8 cellular contexts compared by ENCODE assay signal in the genomic region with DNA sequence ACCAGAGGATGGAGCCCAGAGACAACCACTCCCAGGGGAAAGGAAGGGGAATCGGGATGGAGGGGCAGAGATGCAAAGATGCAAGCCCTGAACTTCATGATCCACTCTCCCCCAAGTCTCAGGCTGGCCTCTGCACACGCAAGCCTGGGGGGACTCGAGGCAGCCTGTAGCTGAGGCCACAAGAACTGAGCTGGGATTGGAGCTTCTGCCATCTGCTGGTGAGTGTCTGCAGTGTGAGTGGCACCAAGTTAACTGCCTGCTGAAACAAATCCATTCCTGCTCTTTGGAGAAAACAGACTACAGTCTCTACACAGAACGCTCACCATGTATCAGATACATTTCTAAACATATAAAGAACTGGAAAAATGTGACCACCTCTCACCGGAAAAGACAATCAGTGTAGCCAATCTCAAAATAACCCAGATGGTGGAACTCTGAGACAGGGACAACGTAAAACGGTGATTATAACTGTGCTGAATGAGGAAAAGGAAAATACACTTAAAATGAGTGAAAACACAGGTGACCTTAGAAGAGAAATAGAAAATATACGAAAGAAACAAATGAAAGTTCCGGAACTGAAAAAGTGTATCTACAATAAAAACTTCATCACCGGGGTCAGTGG.
DNase-seq lines count a peak whose midpoint lies in the region; ATAC-seq, FAIRE-seq and TF ChIP-seq lines count a peak whose summit lies in the region.

No MANE protein-coding gene starts in this region.

- TF ChIP-seq CTCF in GM12878 (IDR thresholded peaks at IDR 0.05 in 2 of 3, conservative IDR thresholded peaks at IDR 0.05 in 1 of 3; ENCODE audit: control insufficient read depth in 2 of 3, extremely low read depth in 1 of 3, insufficient read depth in 1 of 3, low read depth in 3 of 3, low read length in 3 of 3), result peak; percentile 71 to 76 (median 71)

- no peaks in the 10 kb centered on the region for H3K79me2 ChIP-seq in GM12878 (ENCODE audit: control insufficient read depth, insufficient read depth, low read length)

- peaks cover 7 to 19% of the 10 kb centered on the region in 2 experiments; a peak in 3 of 4 replicates for H3K36me3 ChIP-seq in GM12878 (ENCODE audit: control insufficient read depth in 2 of 2, insufficient read depth in 2 of 2, low read length in 1 of 2)

- ATAC-seq in SK-N-SH treated with all-trans-retinoic acid at 6 μM for 48 hours (peak; percentile 90), GM12878 (peak; percentile 80), HG02759 (IDR thresholded peaks at IDR 0.05; ENCODE audit: unreplicated experiment) (no peak), HG02642 (IDR thresholded peaks at IDR 0.05; ENCODE audit: poor library complexity, unreplicated experiment) (no peak)

- intact Hi-C loops in GM12878 (cut with micrococcal nuclease; ENCODE audit: unreplicated experiment), result no loop called here

- no peak overlapping the region for H3K4me3 ChIP-seq in GM12878

- no peak overlapping the region for H3K4me2 ChIP-seq in GM12878 (ENCODE audit: control insufficient read depth, insufficient read depth)

- no peak overlapping the region for H3K9ac ChIP-seq in GM12878 (ENCODE audit: control insufficient read depth, insufficient read depth, low read length)

- H2AFZ ChIP-seq in GM12878 (ENCODE audit: control insufficient read depth, low read depth, low read length), result no peak overlapping the region

- H3K9me3 ChIP-seq in GM12878 (replicated peaks; ENCODE audit: control insufficient read depth, insufficient read depth, low read length), result peaks cover 2% of the 10 kb centered on the region; the same call in 2 of the 3 replicates

- TF ChIP-seq RAD21 in GM12878 (IDR thresholded peaks at IDR 0.05; ENCODE audit: insufficient read depth, low read depth, low read length), result peak; percentile 68

- peaks cover 23% of the 10 kb centered on the region for H3K4me1 ChIP-seq in GM12878 (ENCODE audit: control insufficient read depth, insufficient read depth, low read length)

- CTCF ChIA-PET in GM12878 (lab: Yijun Ruan, JAX), result interaction anchor here (0.6 to 4.7 kb wide), 22 partner anchors 8 to 361 kb away, joined by 3 to 93 read pairs (median 4); no protein-coding TSS in a partner anchor

- DNase-seq in DMS 273 treated with DMSO at 0.1 percent for 48 hours (lab: John Stamatoyannopoulos, UW) (peak; percentile 6), HUDEP-2 (lab: John Stamatoyannopoulos, UW; ENCODE audit: unreplicated experiment in 76 of 76) (peak in 42 of 76 experiments; percentile 16 to 69 (median 35)), GM12878 (ENCODE audit: low read depth, low spot score) (no peak), iPS DF 4.7 (ENCODE audit: extremely low read depth, low spot score) (peak; percentile 28)
- DNase-seq in stimulated activated CD8-positive, alpha-beta memory T cell treated with anti-CD3 and anti-CD28 coated beads, Interleukin-12 subunit alpha, Interleukin-12 subunit beta, amount 100 ng/mL, for 1 hour (ENCODE audit: low read depth), result peak; percentile 30

- no peaks in the 10 kb centered on the region for H4K20me1 ChIP-seq in GM12878 (ENCODE audit: control insufficient read depth, insufficient read depth)

- WGBS in GM12878 (ENCODE audit: insufficient coverage, insufficient replicate concordance, low lambda C conversion rate, missing lambda C conversion rate), result 64% methylated on average over 10 of the region's 10 CpGs

- H3K27ac ChIP-seq in GM12878 (ENCODE audit: control insufficient read depth, insufficient read depth), result no peak overlapping the region

- in situ Hi-C loops in GM12878 (cut with MboI), result loop anchor here (5.0 to 25.0 kb wide), 2 partner anchors 139 to 749 kb away; a partner anchor contains a TSS

- TF ChIP-seq POLR2A in GM12878 (IDR thresholded peaks at IDR 0.05; ENCODE audit: low read depth, low read length), result no peak

- SMC1A ChIA-PET in GM12878 (lab: Charles Lee; ENCODE audit: uncharacterized antibody, unreplicated experiment), result interaction anchor here (0.9 to 2.1 kb wide), 8 partner anchors 15 to 345 kb away, joined by 3 to 25 read pairs (median 5); no protein-coding TSS in a partner anchor

- FAIRE-seq in GM12878 (lab: Jason Lieb, UNC), result peak; percentile 75

- RAD21 ChIA-PET in GM12878 (lab: Charles Lee; ENCODE audit: unreplicated experiment), result interaction anchor here (0.7 to 4.7 kb wide), 4 partner anchors 48 to 140 kb away, joined by 4 to 46 read pairs (median 4); no protein-coding TSS in a partner anchor

- no peaks in the 10 kb centered on the region for H3K27me3 ChIP-seq in GM12878 (replicated peaks in 1 of 2; ENCODE audit: control insufficient read depth in 2 of 2, insufficient read depth in 2 of 2, low read length in 1 of 2)

- BruUV-seq in GM12878 (replicated peaks; lab: Mats Ljungman, UMichigan), result no TSS peak

- TF ChIP-seq EP300 in GM12878 (IDR thresholded peaks at IDR 0.05; ENCODE audit: borderline replicate concordance in 1 of 2, control insufficient read depth in 1 of 2, low read depth in 2 of 2, low read length in 2 of 2), result no peak

- POLR2A ChIA-PET in GM12878 (lab: Charles Lee), result interaction anchor here (0.5 kb wide), 1 partner anchor 139 kb away, joined by 3 read pairs; no protein-coding TSS in a partner anchor

TF ChIP-seq in SK-N-SH treated with all-trans-retinoic acid at 6 μM for 48 hours, 23 proteins besides CTCF, POLR2A, EP300 and RAD21:
- no peak for TF ChIP-seq BACH2 (CRISPR knock-in tag; IDR thresholded peaks at IDR 0.05; ENCODE audit: borderline replicate concordance)
- TF ChIP-seq CSDC2 (CRISPR knock-in tag; IDR thresholded peaks at IDR 0.05), result no peak
- TF ChIP-seq, protein P1, sequence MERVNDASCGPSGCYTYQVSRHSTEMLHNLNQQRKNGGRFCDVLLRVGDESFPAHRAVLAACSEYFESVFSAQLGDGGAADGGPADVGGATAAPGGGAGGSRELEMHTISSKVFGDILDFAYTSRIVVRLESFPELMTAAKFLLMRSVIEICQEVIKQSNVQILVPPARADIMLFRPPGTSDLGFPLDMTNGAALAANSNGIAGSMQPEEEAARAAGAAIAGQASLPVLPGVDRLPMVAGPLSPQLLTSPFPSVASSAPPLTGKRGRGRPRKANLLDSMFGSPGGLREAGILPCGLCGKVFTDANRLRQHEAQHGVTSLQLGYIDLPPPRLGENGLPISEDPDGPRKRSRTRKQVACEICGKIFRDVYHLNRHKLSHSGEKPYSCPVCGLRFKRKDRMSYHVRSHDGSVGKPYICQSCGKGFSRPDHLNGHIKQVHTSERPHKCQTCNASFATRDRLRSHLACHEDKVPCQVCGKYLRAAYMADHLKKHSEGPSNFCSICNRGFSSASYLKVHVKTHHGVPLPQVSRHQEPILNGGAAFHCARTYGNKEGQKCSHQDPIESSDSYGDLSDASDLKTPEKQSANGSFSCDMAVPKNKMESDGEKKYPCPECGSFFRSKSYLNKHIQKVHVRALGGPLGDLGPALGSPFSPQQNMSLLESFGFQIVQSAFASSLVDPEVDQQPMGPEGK (CRISPR knock-in tag; IDR thresholded peaks at IDR 0.05; ENCODE audit: borderline replicate concordance), result no peak
TF ChIP-seq in SK-N-SH treated with all-trans-retinoic acid at 6 μM for 48 hours: peak in this region for 0.

TF ChIP-seq in GM12878, 131 proteins besides CTCF, POLR2A, EP300 and RAD21 (continues in another document):
- TF ChIP-seq, protein P2, sequence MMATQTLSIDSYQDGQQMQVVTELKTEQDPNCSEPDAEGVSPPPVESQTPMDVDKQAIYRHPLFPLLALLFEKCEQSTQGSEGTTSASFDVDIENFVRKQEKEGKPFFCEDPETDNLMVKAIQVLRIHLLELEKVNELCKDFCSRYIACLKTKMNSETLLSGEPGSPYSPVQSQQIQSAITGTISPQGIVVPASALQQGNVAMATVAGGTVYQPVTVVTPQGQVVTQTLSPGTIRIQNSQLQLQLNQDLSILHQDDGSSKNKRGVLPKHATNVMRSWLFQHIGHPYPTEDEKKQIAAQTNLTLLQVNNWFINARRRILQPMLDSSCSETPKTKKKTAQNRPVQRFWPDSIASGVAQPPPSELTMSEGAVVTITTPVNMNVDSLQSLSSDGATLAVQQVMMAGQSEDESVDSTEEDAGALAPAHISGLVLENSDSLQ (IDR thresholded peaks at IDR 0.05), result peak; percentile 54; the same call in 1 of the 2 replicates
- TF ChIP-seq CEBPB (IDR thresholded peaks at IDR 0.05; ENCODE audit: borderline replicate concordance in 1 of 2, low read depth in 2 of 2, low read length in 2 of 2), result no peak
- TF ChIP-seq, protein P3, sequence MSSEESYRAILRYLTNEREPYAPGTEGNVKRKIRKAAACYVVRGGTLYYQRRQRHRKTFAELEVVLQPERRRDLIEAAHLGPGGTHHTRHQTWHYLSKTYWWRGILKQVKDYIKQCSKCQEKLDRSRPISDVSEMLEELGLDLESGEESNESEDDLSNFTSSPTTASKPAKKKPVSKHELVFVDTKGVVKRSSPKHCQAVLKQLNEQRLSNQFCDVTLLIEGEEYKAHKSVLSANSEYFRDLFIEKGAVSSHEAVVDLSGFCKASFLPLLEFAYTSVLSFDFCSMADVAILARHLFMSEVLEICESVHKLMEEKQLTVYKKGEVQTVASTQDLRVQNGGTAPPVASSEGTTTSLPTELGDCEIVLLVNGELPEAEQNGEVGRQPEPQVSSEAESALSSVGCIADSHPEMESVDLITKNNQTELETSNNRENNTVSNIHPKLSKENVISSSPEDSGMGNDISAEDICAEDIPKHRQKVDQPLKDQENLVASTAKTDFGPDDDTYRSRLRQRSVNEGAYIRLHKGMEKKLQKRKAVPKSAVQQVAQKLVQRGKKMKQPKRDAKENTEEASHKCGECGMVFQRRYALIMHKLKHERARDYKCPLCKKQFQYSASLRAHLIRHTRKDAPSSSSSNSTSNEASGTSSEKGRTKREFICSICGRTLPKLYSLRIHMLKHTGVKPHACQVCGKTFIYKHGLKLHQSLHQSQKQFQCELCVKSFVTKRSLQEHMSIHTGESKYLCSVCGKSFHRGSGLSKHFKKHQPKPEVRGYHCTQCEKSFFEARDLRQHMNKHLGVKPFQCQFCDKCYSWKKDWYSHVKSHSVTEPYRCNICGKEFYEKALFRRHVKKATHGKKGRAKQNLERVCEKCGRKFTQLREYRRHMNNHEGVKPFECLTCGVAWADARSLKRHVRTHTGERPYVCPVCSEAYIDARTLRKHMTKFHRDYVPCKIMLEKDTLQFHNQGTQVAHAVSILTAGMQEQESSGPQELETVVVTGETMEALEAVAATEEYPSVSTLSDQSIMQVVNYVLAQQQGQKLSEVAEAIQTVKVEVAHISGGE (CRISPR knock-in tag; IDR thresholded peaks at IDR 0.05), result no peak
- peak; percentile 88 for TF ChIP-seq SMC3 (IDR thresholded peaks at IDR 0.05; ENCODE audit: borderline replicate concordance, low read length)
- 0 out of 2 replicates have a peak, but pooled peaks have one; percentile 22 for TF ChIP-seq RUNX3 (IDR thresholded peaks at IDR 0.05; ENCODE audit: low read length)
- no peak for TF ChIP-seq STAT1 (conservative IDR thresholded peaks at IDR 0.05)
- TF ChIP-seq KDM1A (IDR thresholded peaks at IDR 0.05; ENCODE audit: borderline replicate concordance), result no peak

Comparison
In these comparisons a context has a peak if more than half of its experiments do, and no peak if none do; other contexts are left out.
1. ATAC-seq: peak in SK-N-SH treated with all-trans-retinoic acid at 6 μM for 48 hours (single experiment) and GM12878 (single experiment); none in HG02759 (single experiment) and HG02642 (single experiment).